36 cellular contexts compared by ENCODE assay signal in the genomic region with DNA sequence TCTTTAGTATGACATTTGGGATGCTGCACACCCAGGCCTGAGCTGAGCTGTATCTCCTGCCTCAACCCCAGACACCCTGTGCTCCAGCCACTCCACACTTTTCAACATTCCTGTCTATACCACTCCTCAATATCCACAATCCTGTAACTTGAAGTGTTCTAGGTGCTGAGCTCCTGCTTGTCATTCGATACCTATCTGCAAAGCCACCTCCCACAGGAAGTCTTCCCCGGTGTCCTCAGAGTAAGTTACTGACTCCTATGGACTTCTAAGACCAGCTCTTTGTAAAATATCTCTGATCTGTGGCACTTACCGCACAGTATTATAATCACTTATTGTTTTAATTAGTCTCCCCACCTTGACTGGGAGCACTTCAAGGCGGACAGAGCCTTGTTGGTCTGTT. TPM values are rescaled to one million over a fixed set of nuclear protein-coding genes. Genes with fewer than 3 reads are reported as not detected.
"Had no signal": no experiment of that assay in that cellular context is flagged by ENCODE, and none has a peak within 500 bp of the region (broad histone marks: within the 10 kb centered on the region; RNA-seq: fewer than 3 reads in every experiment).

No MANE protein-coding gene starts in this region.

- H3K27me3 Mint-ChIP-seq: activated CD4-positive, alpha-beta T cell treated with anti-CD3 and anti-CD28 coated beads, Interleukin-2, amount 10 ng/mL, durations not matched to agents 24 days and 14 days had no signal

- H3K27ac Mint-ChIP-seq: activated CD4-positive, alpha-beta memory T cell treated with anti-CD3 and anti-CD28 coated beads for 36 hours; activated CD4-positive, alpha-beta T cell treated with anti-CD3 and anti-CD28 coated beads, Interleukin-2, amount 10 ng/mL, durations not matched to agents 24 days and 14 days; activated naive CD4-positive, alpha-beta T cell treated with anti-CD3 and anti-CD28 coated beads, Interleukin-2, amount 50 U/mL, for 24 hours; activated naive CD8-positive, alpha-beta T cell treated with anti-CD3 and anti-CD28 coated beads, Interleukin-2, amount 50 U/mL, for 24 hours; activated T-helper 1 cell treated with anti-CD3 and anti-CD28 coated beads, Interleukin-12 subunit alpha, Interleukin-12 subunit beta, Interleukin-2, Interleukin-4 antibody, amounts not matched to agents 30 ng/mL and 10 ng/mL and 1 ng/mL, durations not matched to agents 14 hours and 24 hours and 36 hours; nephron; progenitor cell of endocrine pancreas; T-helper 17 cell had no signal

- H3K36me3 Mint-ChIP-seq: activated CD4-positive, alpha-beta memory T cell treated with anti-CD3 and anti-CD28 coated beads for 36 hours; activated naive CD4-positive, alpha-beta T cell treated with anti-CD3 and anti-CD28 coated beads, Interleukin-2, amount 50 U/mL, for 24 hours had no signal

- H3K9me3 Mint-ChIP-seq: activated CD4-positive, alpha-beta memory T cell treated with anti-CD3 and anti-CD28 coated beads for 36 hours; activated CD4-positive, alpha-beta T cell treated with anti-CD3 and anti-CD28 coated beads, Interleukin-2, amount 10 ng/mL, durations not matched to agents 24 days and 14 days; activated naive CD4-positive, alpha-beta T cell treated with anti-CD3 and anti-CD28 coated beads, Interleukin-2, amount 50 U/mL, for 24 hours; activated naive CD8-positive, alpha-beta T cell treated with anti-CD3 and anti-CD28 coated beads, Interleukin-2, amount 50 U/mL, for 24 hours; activated T-helper 1 cell treated with anti-CD3 and anti-CD28 coated beads, Interleukin-12 subunit alpha, Interleukin-12 subunit beta, Interleukin-2, Interleukin-4 antibody, amounts not matched to agents 30 ng/mL and 10 ng/mL and 1 ng/mL, durations not matched to agents 14 hours and 24 hours and 36 hours; central memory CD8-positive, alpha-beta T cell had no signal

- H3K4me3 Mint-ChIP-seq: activated CD4-positive, alpha-beta memory T cell treated with anti-CD3 and anti-CD28 coated beads for 36 hours; activated CD4-positive, alpha-beta T cell treated with anti-CD3 and anti-CD28 coated beads, Interleukin-2, amount 10 ng/mL, durations not matched to agents 24 days and 14 days; activated naive CD4-positive, alpha-beta T cell treated with anti-CD3 and anti-CD28 coated beads, Interleukin-2, amount 50 U/mL, for 24 hours; activated naive CD8-positive, alpha-beta T cell treated with anti-CD3 and anti-CD28 coated beads, Interleukin-2, amount 50 U/mL, for 24 hours; activated T-helper 1 cell treated with anti-CD3 and anti-CD28 coated beads, Interleukin-12 subunit alpha, Interleukin-12 subunit beta, Interleukin-2, Interleukin-4 antibody, amounts not matched to agents 30 ng/mL and 10 ng/mL and 1 ng/mL, durations not matched to agents 14 hours and 24 hours and 36 hours; central memory CD8-positive, alpha-beta T cell; T-helper 17 cell had no signal

- ATAC-seq: activated naive CD8-positive, alpha-beta T cell treated with anti-CD3 and anti-CD28 coated beads, Interleukin-2, amount 50 U/mL, for 24 hours; right lobe of liver; stimulated activated naive CD8-positive, alpha-beta T cell treated with anti-CD3 and anti-CD28 coated beads, Interleukin-15, Interleukin-2, amounts not matched to agents 100 U/mL and 50 U/mL, for 24 hours; T-helper 17 cell had no signal

- H3K27ac ChIP-seq: epithelial cell of prostate, esophagus squamous epithelium, neutrophil, ovary, right lobe of liver, thoracic aorta, WERI-Rb-1 had no signal

- H3K4me1 Mint-ChIP-seq: activated CD4-positive, alpha-beta T cell treated with anti-CD3 and anti-CD28 coated beads, Interleukin-2, amount 10 ng/mL, durations not matched to agents 24 days and 14 days; activated naive CD4-positive, alpha-beta T cell treated with anti-CD3 and anti-CD28 coated beads, Interleukin-2, amount 50 U/mL, for 24 hours; activated naive CD8-positive, alpha-beta T cell treated with anti-CD3 and anti-CD28 coated beads, Interleukin-2, amount 50 U/mL, for 24 hours; central memory CD8-positive, alpha-beta T cell; T-helper 17 cell had no signal

- DNase-seq: activated CD4-positive, alpha-beta memory T cell treated with anti-CD3 and anti-CD28 coated beads for 36 hours; activated CD4-positive, alpha-beta T cell treated with anti-CD3 and anti-CD28 coated beads, Interleukin-2, amount 10 ng/mL, durations not matched to agents 24 days and 14 days; activated CD4-positive, CD25-positive, alpha-beta regulatory T cell treated with anti-CD3 and anti-CD28 coated beads, Interleukin-2, amount 50 U/mL, for 72 hours; activated CD8-positive, alpha-beta memory T cell treated with anti-CD3 and anti-CD28 coated beads, Interleukin-2, amount 50 U/mL, for 4 hours; activated gamma-delta T cell treated with Interleukin-2 at 50 U/mL for 16 hours; activated naive CD8-positive, alpha-beta T cell treated with anti-CD3 and anti-CD28 coated beads, Interleukin-2, amount 50 U/mL, for 24 hours; activated T-cell treated with anti-CD3 and anti-CD28 coated beads, Interleukin-2, amount 50 U/mL, for 1 hour; amygdala; dermis blood vessel endothelial cell; effector CD4-positive, alpha-beta T cell; esophagus squamous epithelium; foreskin melanocyte; heart right ventricle; left ventricle myocardium superior; ovary; right lobe of liver; stimulated activated CD4-positive, alpha-beta T cell treated with anti-CD3 and anti-CD28 coated beads, Interleukin-2, amount 100 ng/mL, for 48 hours; stimulated activated naive CD8-positive, alpha-beta T cell treated with anti-CD3 and anti-CD28 coated beads, Interleukin-15, Interleukin-2, amounts not matched to agents 100 U/mL and 50 U/mL, for 24 hours; T-helper 17 cell; T1000; trophoblast cell; WERI-Rb-1 had no signal

RNA-seq across cellular contexts. Expression of a gene that starts 1.2 kb away (rescaled TPM):
- total RNA-seq: activated CD4-positive, alpha-beta memory T cell treated with anti-CD3 and anti-CD28 coated beads for 36 hours; activated CD4-positive, alpha-beta T cell treated with anti-CD3 and anti-CD28 coated beads, Interleukin-2, amount 10 ng/mL, durations not matched to agents 24 days and 14 days; activated CD8-positive, alpha-beta memory T cell treated with anti-CD3 and anti-CD28 coated beads for 36 hours; activated T-helper 1 cell treated with anti-CD3 and anti-CD28 coated beads, Interleukin-12 subunit alpha, Interleukin-12 subunit beta, Interleukin-2, Interleukin-4 antibody, amounts not matched to agents 30 ng/mL and 10 ng/mL and 1 ng/mL, durations not matched to agents 14 hours and 24 hours and 36 hours; dermis blood vessel endothelial cell; esophagus squamous epithelium; glomerular endothelial cell; lung microvascular endothelial cell; mucosa of gallbladder; progenitor cell of endocrine pancreas; renal cortical epithelial cell; right lobe of liver; subcutaneous adipose tissue; T-helper 17 cell; thoracic aorta had no signal
